In the genomic region with DNA sequence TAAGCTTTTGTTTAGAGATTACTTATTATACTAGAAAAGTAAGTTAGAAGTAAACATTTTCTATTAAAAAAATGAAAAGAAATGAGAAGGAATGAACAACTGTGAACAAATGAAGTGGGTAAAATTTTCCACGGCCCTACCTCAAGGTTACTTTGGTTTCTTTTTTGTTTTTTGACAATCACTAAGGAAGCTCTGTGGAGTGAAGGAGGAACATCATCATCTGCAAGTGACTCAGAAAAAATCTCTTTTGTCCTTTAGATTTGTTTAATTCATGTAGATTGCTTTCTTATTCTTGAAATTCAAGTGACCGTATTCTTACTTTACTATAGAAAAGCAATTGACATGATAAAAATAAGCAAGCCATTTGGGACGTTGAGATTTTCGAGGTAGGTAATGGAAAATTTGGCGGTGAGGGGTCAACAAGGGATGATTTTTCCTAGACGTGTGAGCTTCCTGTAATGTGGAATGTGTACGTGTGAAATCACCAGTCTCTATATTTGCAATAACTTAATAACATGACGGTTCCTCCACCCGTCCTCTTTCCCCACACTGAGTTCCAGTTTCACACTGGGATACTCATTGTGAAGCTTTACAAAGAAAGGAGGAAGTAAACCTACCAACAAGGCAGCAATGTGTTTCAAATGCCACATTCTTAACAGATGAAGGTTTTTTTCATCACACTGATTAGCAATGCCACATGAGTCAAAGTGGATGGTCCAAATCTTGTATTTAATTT, we compare ENCODE assay signal across 2 cellular contexts.
TF ChIP-seq lines count a peak whose summit lies in the region.

No MANE protein-coding gene starts in this region.

TF ChIP-seq in GM23338, 12 proteins besides CTCF, POLR2A, EP300 and RAD21 (continued from another document and continues in another):
- TF ChIP-seq ZNF462 (CRISPR knock-in tag; IDR thresholded peaks at IDR 0.05) = no peak
- TF ChIP-seq, protein P1, sequence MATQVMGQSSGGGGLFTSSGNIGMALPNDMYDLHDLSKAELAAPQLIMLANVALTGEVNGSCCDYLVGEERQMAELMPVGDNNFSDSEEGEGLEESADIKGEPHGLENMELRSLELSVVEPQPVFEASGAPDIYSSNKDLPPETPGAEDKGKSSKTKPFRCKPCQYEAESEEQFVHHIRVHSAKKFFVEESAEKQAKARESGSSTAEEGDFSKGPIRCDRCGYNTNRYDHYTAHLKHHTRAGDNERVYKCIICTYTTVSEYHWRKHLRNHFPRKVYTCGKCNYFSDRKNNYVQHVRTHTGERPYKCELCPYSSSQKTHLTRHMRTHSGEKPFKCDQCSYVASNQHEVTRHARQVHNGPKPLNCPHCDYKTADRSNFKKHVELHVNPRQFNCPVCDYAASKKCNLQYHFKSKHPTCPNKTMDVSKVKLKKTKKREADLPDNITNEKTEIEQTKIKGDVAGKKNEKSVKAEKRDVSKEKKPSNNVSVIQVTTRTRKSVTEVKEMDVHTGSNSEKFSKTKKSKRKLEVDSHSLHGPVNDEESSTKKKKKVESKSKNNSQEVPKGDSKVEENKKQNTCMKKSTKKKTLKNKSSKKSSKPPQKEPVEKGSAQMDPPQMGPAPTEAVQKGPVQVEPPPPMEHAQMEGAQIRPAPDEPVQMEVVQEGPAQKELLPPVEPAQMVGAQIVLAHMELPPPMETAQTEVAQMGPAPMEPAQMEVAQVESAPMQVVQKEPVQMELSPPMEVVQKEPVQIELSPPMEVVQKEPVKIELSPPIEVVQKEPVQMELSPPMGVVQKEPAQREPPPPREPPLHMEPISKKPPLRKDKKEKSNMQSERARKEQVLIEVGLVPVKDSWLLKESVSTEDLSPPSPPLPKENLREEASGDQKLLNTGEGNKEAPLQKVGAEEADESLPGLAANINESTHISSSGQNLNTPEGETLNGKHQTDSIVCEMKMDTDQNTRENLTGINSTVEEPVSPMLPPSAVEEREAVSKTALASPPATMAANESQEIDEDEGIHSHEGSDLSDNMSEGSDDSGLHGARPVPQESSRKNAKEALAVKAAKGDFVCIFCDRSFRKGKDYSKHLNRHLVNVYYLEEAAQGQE (IDR thresholded peaks at IDR 0.05; ENCODE audit: unreplicated experiment) = no peak
- no peak for TF ChIP-seq POLR2AphosphoS5 (IDR thresholded peaks at IDR 0.05; ENCODE audit: low read depth)
- TF ChIP-seq NANOG (IDR thresholded peaks at IDR 0.05; ENCODE audit: borderline replicate concordance) = no peak
- TF ChIP-seq ZNF114 (CRISPR knock-in tag; IDR thresholded peaks at IDR 0.05) = no peak
- no peak for TF ChIP-seq ZNF331 (CRISPR knock-in tag; IDR thresholded peaks at IDR 0.05; ENCODE audit: low read depth)
- no peak for TF ChIP-seq CREB1 (CRISPR knock-in tag; IDR thresholded peaks at IDR 0.05; ENCODE audit: low read depth)
- no peak for TF ChIP-seq ETS1 (IDR thresholded peaks at IDR 0.05)

TF ChIP-seq in HepG2, 621 proteins besides CTCF, POLR2A, EP300 and RAD21:
- TF ChIP-seq SNAPC4 (CRISPR knock-in tag; IDR thresholded peaks at IDR 0.05) (peak; percentile 30; the same call in 1 of the 2 replicates), ZNF781 (CRISPR knock-in tag; IDR thresholded peaks at IDR 0.05; ENCODE audit: borderline replicate concordance, not compliant biosample characterization) (no peak), TEAD3 (CRISPR knock-in tag; optimal IDR thresholded peaks at IDR 0.05; ENCODE audit: borderline replicate concordance) (peak; percentile 7), ZNF569 (CRISPR knock-in tag; IDR thresholded peaks at IDR 0.05; ENCODE audit: borderline replicate concordance) (no peak), MEF2D (CRISPR knock-in tag; IDR thresholded peaks at IDR 0.05) (no peak), ZNF24 (IDR thresholded peaks at IDR 0.05) (0 out of 2 replicates have a peak, but pooled peaks have one; percentile 57), RARA (CRISPR knock-in tag; IDR thresholded peaks at IDR 0.05) (peak; percentile 10; the same call in 1 of the 2 replicates), ELF3 (CRISPR knock-in tag; IDR thresholded peaks at IDR 0.05) (peak; percentile 59; the same call in 1 of the 2 replicates)
